In the genomic region with DNA sequence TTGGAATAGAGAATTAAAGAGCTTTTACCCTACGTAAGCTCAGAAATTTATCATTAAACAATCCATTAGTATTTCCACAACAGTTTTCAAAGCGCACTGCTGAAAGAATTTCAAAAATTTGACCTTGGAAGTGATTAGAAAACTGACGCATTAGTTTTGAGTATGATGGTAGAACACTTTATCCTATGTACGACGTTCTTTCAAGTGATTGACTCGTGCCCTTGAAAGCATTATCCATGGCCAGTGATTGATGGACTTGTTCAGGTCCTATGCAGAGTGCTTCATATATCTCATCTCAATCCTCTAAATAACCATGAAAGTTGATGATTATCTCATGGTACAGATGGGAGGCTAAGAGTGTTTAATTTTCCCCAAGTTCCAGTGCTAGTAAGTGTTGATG, we compare ENCODE assay signal across 17 cellular contexts.
"Had no signal": no experiment of that assay in that cellular context is flagged by ENCODE, and none has a peak within 500 bp of the region (broad histone marks: within the 10 kb centered on the region; RNA-seq: fewer than 3 reads in every experiment).

No MANE protein-coding gene starts in this region.

- H3K27me3 ChIP-seq: cardiac muscle cell, esophagus muscularis mucosa, transverse colon had no signal

- FAIRE-seq: colon, TTC549 had no signal

- H3K9me3 Mint-ChIP-seq: activated CD4-positive, alpha-beta T cell treated with anti-CD3 and anti-CD28 coated beads, Interleukin-2, amount 10 ng/mL, durations not matched to agents 7 days and 5 days; activated naive CD8-positive, alpha-beta T cell treated with anti-CD3 and anti-CD28 coated beads for 36 hours; naive thymus-derived CD4-positive, alpha-beta T cell; stimulated activated naive B cell treated with anti-CD40 and anti-IgM and Interleukin-4, amounts not matched to agents 10 μg/mL and 1 μg/mL and 100 μg/mL, for 72 hours had no signal

- H3K27ac ChIP-seq: cardiac muscle cell, esophagus muscularis mucosa, parathyroid adenoma, transverse colon had no signal

- H3K36me3 Mint-ChIP-seq: activated naive CD8-positive, alpha-beta T cell treated with anti-CD3 and anti-CD28 coated beads for 36 hours; naive thymus-derived CD4-positive, alpha-beta T cell; stimulated activated naive B cell treated with anti-CD40 and anti-IgM and Interleukin-4, amounts not matched to agents 10 μg/mL and 1 μg/mL and 100 μg/mL, for 72 hours had no signal

- H3K27ac Mint-ChIP-seq: activated CD4-positive, alpha-beta T cell treated with anti-CD3 and anti-CD28 coated beads, Interleukin-2, amount 10 ng/mL, durations not matched to agents 7 days and 5 days; activated naive CD8-positive, alpha-beta T cell treated with anti-CD3 and anti-CD28 coated beads for 36 hours; naive thymus-derived CD4-positive, alpha-beta T cell; stimulated activated naive B cell treated with anti-CD40 and anti-IgM and Interleukin-4, amounts not matched to agents 10 μg/mL and 1 μg/mL and 100 μg/mL, for 72 hours had no signal

- H3K4me3 ChIP-seq: cardiac muscle cell, esophagus muscularis mucosa, mucosa of descending colon, transverse colon had no signal

- H3K4me1 Mint-ChIP-seq: activated CD4-positive, alpha-beta T cell treated with anti-CD3 and anti-CD28 coated beads, Interleukin-2, amount 10 ng/mL, durations not matched to agents 7 days and 5 days; activated naive CD8-positive, alpha-beta T cell treated with anti-CD3 and anti-CD28 coated beads for 36 hours; naive thymus-derived CD4-positive, alpha-beta T cell; stimulated activated naive B cell treated with anti-CD40 and anti-IgM and Interleukin-4, amounts not matched to agents 10 μg/mL and 1 μg/mL and 100 μg/mL, for 72 hours had no signal

- ATAC-seq: mucosa of descending colon; naive thymus-derived CD4-positive, alpha-beta T cell; stimulated activated naive B cell treated with anti-CD40 and anti-IgM and Interleukin-4, amounts not matched to agents 10 μg/mL and 1 μg/mL and 100 μg/mL, for 72 hours had no signal

- H3K36me3 ChIP-seq: cardiac muscle cell, esophagus muscularis mucosa, transverse colon had no signal

- H3K9me3 ChIP-seq: esophagus muscularis mucosa, mucosa of descending colon, transverse colon had no signal

- DNase-seq: activated CD4-positive, alpha-beta T cell treated with anti-CD3 and anti-CD28 coated beads, Interleukin-2, amount 10 ng/mL, durations not matched to agents 7 days and 5 days; activated CD8-positive, alpha-beta memory T cell treated with anti-CD3 and anti-CD28 coated beads for 24 hours; activated gamma-delta T cell treated with Interleukin-2 at 50 U/mL for 16 hours; activated naive CD8-positive, alpha-beta T cell treated with anti-CD3 and anti-CD28 coated beads for 36 hours; anterior cingulate cortex; mammary epithelial cell; mucosa of descending colon; naive thymus-derived CD4-positive, alpha-beta T cell; stimulated activated CD4-positive, alpha-beta T cell treated with anti-CD3 and anti-CD28 coated beads, Interleukin-4, amount 100 ng/mL, for 1 hour; stimulated activated naive B cell treated with anti-CD40 and anti-IgM and Interleukin-4, amounts not matched to agents 10 μg/mL and 1 μg/mL and 100 μg/mL, for 72 hours; T-helper 2 cell; transverse colon had no signal

- H3K4me1 ChIP-seq: parathyroid adenoma, transverse colon had no signal

- H3K27me3 Mint-ChIP-seq: activated CD4-positive, alpha-beta T cell treated with anti-CD3 and anti-CD28 coated beads, Interleukin-2, amount 10 ng/mL, durations not matched to agents 7 days and 5 days; activated naive CD8-positive, alpha-beta T cell treated with anti-CD3 and anti-CD28 coated beads for 36 hours; naive thymus-derived CD4-positive, alpha-beta T cell; stimulated activated naive B cell treated with anti-CD40 and anti-IgM and Interleukin-4, amounts not matched to agents 10 μg/mL and 1 μg/mL and 100 μg/mL, for 72 hours had no signal

- H3K9ac ChIP-seq: parathyroid adenoma had no signal

- H3K4me3 Mint-ChIP-seq: activated CD4-positive, alpha-beta T cell treated with anti-CD3 and anti-CD28 coated beads, Interleukin-2, amount 10 ng/mL, durations not matched to agents 7 days and 5 days; activated naive CD8-positive, alpha-beta T cell treated with anti-CD3 and anti-CD28 coated beads for 36 hours; naive thymus-derived CD4-positive, alpha-beta T cell; stimulated activated naive B cell treated with anti-CD40 and anti-IgM and Interleukin-4, amounts not matched to agents 10 μg/mL and 1 μg/mL and 100 μg/mL, for 72 hours had no signal
